Comparison of ENCODE assay signal across 9 cellular contexts in genomic region chr17:64491034-64491860, GRCh38. TPM values are rescaled to one million over a fixed set of nuclear protein-coding genes. Genes with fewer than 3 reads are reported as not detected.
DNase-seq lines count a peak whose midpoint lies in the region; ATAC-seq and TF ChIP-seq lines count a peak whose summit lies in the region.
"Had no signal": no experiment of that assay in that cellular context is flagged by ENCODE, and none has a peak within 500 bp of the region (broad histone marks: within the 10 kb centered on the region; RNA-seq: fewer than 3 reads in every experiment).

No MANE protein-coding gene starts in this region.

- no peaks in the 10 kb centered on the region for H3K27me3 Mint-ChIP-seq in activated B cell treated with CpG ODN at 0.5 μM for 24 hours
- H3K27me3 Mint-ChIP-seq in effector memory CD8-positive, alpha-beta T cell, result no peaks in the 10 kb centered on the region
- H3K27me3 Mint-ChIP-seq: stimulated activated naive CD8-positive, alpha-beta T cell treated with anti-CD3 and anti-CD28 coated beads, Interleukin-15, Interleukin-2, amounts not matched to agents 100 ng/mL and 50 ng/mL, for 24 hours had no signal

- no peak overlapping the region for H3K18ac ChIP-seq in trophoblast cell (ENCODE audit: low read length)

- H3K79me1 ChIP-seq in trophoblast cell (ENCODE audit: low read length), result no peaks in the 10 kb centered on the region

- H3K14ac ChIP-seq in trophoblast cell (ENCODE audit: low read length), result no peak overlapping the region

- H4K12ac ChIP-seq in trophoblast cell (ENCODE audit: low read depth, low read length), result no peak overlapping the region

- H3K27ac ChIP-seq in trophoblast cell (ENCODE audit: low read depth, low read length), result no peak overlapping the region

- H3K4me1 ChIP-seq in trophoblast cell (ENCODE audit: control insufficient read depth in 1 of 2, insufficient read depth in 2 of 2, low read length in 2 of 2), result peaks cover 0 to 3% of the 10 kb centered on the region in 2 experiments

- H2AFZ ChIP-seq in trophoblast cell (ENCODE audit: insufficient read depth, low read length, poor library complexity), result no peak overlapping the region

- H3K36me3 ChIP-seq in trophoblast cell (ENCODE audit: control insufficient read depth in 1 of 2, insufficient read depth in 2 of 2, low read length in 2 of 2), result peaks cover 3 to 7% of the 10 kb centered on the region in 2 experiments

- ATAC-seq in activated B cell treated with CpG ODN at 0.5 μM for 24 hours (ENCODE audit: low read depth) (peak; percentile 72), GM18868 (IDR thresholded peaks at IDR 0.05; ENCODE audit: unreplicated experiment) (no peak), HG02759 (IDR thresholded peaks at IDR 0.05; ENCODE audit: unreplicated experiment) (no peak)
- peak; percentile 76 for ATAC-seq in effector memory CD8-positive, alpha-beta T cell (replicated peaks)

- H2BK12ac ChIP-seq in trophoblast cell (ENCODE audit: low read length), result no peak overlapping the region

- no peak overlapping the region for H3K23ac ChIP-seq in trophoblast cell (ENCODE audit: low read length)

- intact Hi-C loops in activated B cell treated with CpG ODN at 0.5 μM for 24 hours (cut with micrococcal nuclease), result loop anchor here (1.0 to 5.0 kb wide), 3 partner anchors 71 to 184 kb away; no protein-coding TSS in a partner anchor

- H3K27ac Mint-ChIP-seq in activated B cell treated with CpG ODN at 0.5 μM for 24 hours, result no peak overlapping the region
- H3K27ac Mint-ChIP-seq in effector memory CD8-positive, alpha-beta T cell, result no peak overlapping the region
- H3K27ac Mint-ChIP-seq: stimulated activated naive CD8-positive, alpha-beta T cell treated with anti-CD3 and anti-CD28 coated beads, Interleukin-15, Interleukin-2, amounts not matched to agents 100 ng/mL and 50 ng/mL, for 24 hours had no signal

- H3K36me3 Mint-ChIP-seq in activated B cell treated with CpG ODN at 0.5 μM for 24 hours (ENCODE audit: low read depth), result peaks cover 61% of the 10 kb centered on the region
- peaks cover 49% of the 10 kb centered on the region for H3K36me3 Mint-ChIP-seq in effector memory CD8-positive, alpha-beta T cell (ENCODE audit: insufficient read depth)

- H3K4me3 Mint-ChIP-seq in activated B cell treated with CpG ODN at 0.5 μM for 24 hours, result no peak overlapping the region
- no peak overlapping the region for H3K4me3 Mint-ChIP-seq in effector memory CD8-positive, alpha-beta T cell

- no peak overlapping the region for H3K9ac ChIP-seq in trophoblast cell (ENCODE audit: low read length)

- no peaks in the 10 kb centered on the region for H3K9me3 ChIP-seq in trophoblast cell (ENCODE audit: insufficient read depth, low read depth, low read length)

- H4K8ac ChIP-seq in trophoblast cell (ENCODE audit: low read depth, low read length), result no peak overlapping the region

- H2AK5ac ChIP-seq in trophoblast cell (ENCODE audit: low read length), result no peak overlapping the region

- WGBS in trophoblast cell (ENCODE audit: extremely low coverage, insufficient coverage, insufficient read length), result no CpG with 5 or more reads among the region's 13 CpGs

- no peak overlapping the region for H3K4ac ChIP-seq in trophoblast cell (ENCODE audit: low read depth, low read length)

- no peak overlapping the region for H3K4me2 ChIP-seq in trophoblast cell (ENCODE audit: low read length)

- H3K4me3 ChIP-seq in trophoblast cell (ENCODE audit: low read depth, low read length), result no peak overlapping the region

- H3K79me2 ChIP-seq in trophoblast cell (ENCODE audit: control insufficient read depth, insufficient read depth, low read length, poor library complexity), result no peaks in the 10 kb centered on the region

- no peak for TF ChIP-seq CTCF in activated B cell treated with CpG ODN at 0.5 μM for 24 hours (IDR thresholded peaks at IDR 0.05)

- POLR2A ChIA-PET in activated B cell treated with CpG ODN at 0.5 μM for 24 hours (lab: Charles Lee), result interaction anchor here (0.6 to 1.7 kb wide), 6 partner anchors 14 to 148 kb away, joined by 3 to 8 read pairs (median 5); partner anchors contain the start of genes CEP95 and DDX5

- peaks cover 28% of the 10 kb centered on the region for H3K4me1 Mint-ChIP-seq in activated B cell treated with CpG ODN at 0.5 μM for 24 hours
- H3K4me1 Mint-ChIP-seq in effector memory CD8-positive, alpha-beta T cell (ENCODE audit: low read depth in 2 of 2), result peaks cover 17 to 27% of the 10 kb centered on the region in 2 donors

- H4K91ac ChIP-seq in trophoblast cell (ENCODE audit: low read depth, low read length), result no peak overlapping the region

- no peak overlapping the region for H2BK5ac ChIP-seq in trophoblast cell (ENCODE audit: low read depth, low read length, poor library complexity)

- no peaks in the 10 kb centered on the region for H3K27me3 ChIP-seq in trophoblast cell (ENCODE audit: insufficient read depth, low read length)

- peak; percentile 76 to 78 for DNase-seq in AML-193 (lab: John Stamatoyannopoulos, UW)
- peak; percentile 63 for DNase-seq in HT-29 (ENCODE audit: low spot score)
- no peak for DNase-seq in activated B cell treated with CpG ODN at 0.5 μM for 24 hours
- peak in 2 of 3 experiments; percentile 41 to 46 for DNase-seq in effector memory CD8-positive, alpha-beta T cell
- peak; percentile 42 to 84 for DNase-seq in trophoblast cell
- DNase-seq in medulla oblongata (ENCODE audit: extremely low spot score), result no peak

- no peak overlapping the region for H2BK120ac ChIP-seq in trophoblast cell (ENCODE audit: insufficient read depth, low read length, poor library complexity)

- CTCF ChIA-PET in activated B cell treated with CpG ODN at 0.5 μM for 24 hours (lab: Charles Lee), result interaction anchor here (0.6 to 5.7 kb wide), 20 partner anchors 8 to 187 kb away, joined by 3 to 174 read pairs (median 4); partner anchors contain the start of gene MILR1

- H3K9me3 Mint-ChIP-seq in activated B cell treated with CpG ODN at 0.5 μM for 24 hours, result no peaks in the 10 kb centered on the region
- no peaks in the 10 kb centered on the region for H3K9me3 Mint-ChIP-seq in effector memory CD8-positive, alpha-beta T cell
- H3K9me3 Mint-ChIP-seq: stimulated activated naive CD8-positive, alpha-beta T cell treated with anti-CD3 and anti-CD28 coated beads, Interleukin-15, Interleukin-2, amounts not matched to agents 100 ng/mL and 50 ng/mL, for 24 hours had no signal

RNA-seq across cellular contexts. Expression of gene POLG2, which starts 5.6 kb away (rescaled TPM):
- total RNA-seq in HT-29 (2014; rRNA removed; shearing (Covaris generic)), result 5.1 and 6.5 TPM in 2 replicates
- 50.3 and 63.9 TPM in 2 replicates for total RNA-seq in activated B cell treated with CpG ODN at 0.5 μM for 24 hours
- 7.7 and 8.4 TPM in 2 replicates for polyA plus RNA-seq in trophoblast cell (2013)

RNA-seq across cellular contexts. Expression of gene DDX5, which starts 14.8 kb away (rescaled TPM):
- 206 and 222 TPM in 2 replicates for total RNA-seq in HT-29 (2014; rRNA removed; shearing (Covaris generic))
- 1,149 and 1,208 TPM in 2 replicates for total RNA-seq in activated B cell treated with CpG ODN at 0.5 μM for 24 hours
- polyA plus RNA-seq in trophoblast cell (2013), result 580 and 586 TPM in 2 replicates

RNA-seq across cellular contexts. Expression of gene CEP95, which starts 15.5 kb away (rescaled TPM):
- 32.0 and 35.2 TPM in 2 replicates for total RNA-seq in HT-29 (2014; rRNA removed; shearing (Covaris generic))
- 65.3 and 77.0 TPM in 2 replicates for total RNA-seq in activated B cell treated with CpG ODN at 0.5 μM for 24 hours
- polyA plus RNA-seq in trophoblast cell (2013), result 36.1 and 37.4 TPM in 2 replicates

RNA-seq across cellular contexts. Expression of gene MILR1, which starts 42.3 kb away (rescaled TPM):
- 0.71 and 2.5 TPM in 2 replicates for total RNA-seq in HT-29 (2014; rRNA removed; shearing (Covaris generic))
- 13.5 and 13.9 TPM in 2 replicates for total RNA-seq in activated B cell treated with CpG ODN at 0.5 μM for 24 hours
- 0.18 and 0.29 TPM in 2 replicates for polyA plus RNA-seq in trophoblast cell (2013)

Comparison
In these comparisons a context has a peak if more than half of its experiments do, and no peak if none do; other contexts are left out.
1. DNase-seq: peak in AML-193 (2 of 2), HT-29 (single experiment), effector memory CD8-positive, alpha-beta T cell (2 of 3) and trophoblast cell (2 of 2); none in activated B cell treated with CpG ODN at 0.5 μM for 24 hours (single experiment) and medulla oblongata (single experiment).
2. ATAC-seq: peak in activated B cell treated with CpG ODN at 0.5 μM for 24 hours (single experiment) and effector memory CD8-positive, alpha-beta T cell (single experiment); none in GM18868 (single experiment) and HG02759 (single experiment).